ENCODE assay signal across 1 cellular context in the genomic region with DNA sequence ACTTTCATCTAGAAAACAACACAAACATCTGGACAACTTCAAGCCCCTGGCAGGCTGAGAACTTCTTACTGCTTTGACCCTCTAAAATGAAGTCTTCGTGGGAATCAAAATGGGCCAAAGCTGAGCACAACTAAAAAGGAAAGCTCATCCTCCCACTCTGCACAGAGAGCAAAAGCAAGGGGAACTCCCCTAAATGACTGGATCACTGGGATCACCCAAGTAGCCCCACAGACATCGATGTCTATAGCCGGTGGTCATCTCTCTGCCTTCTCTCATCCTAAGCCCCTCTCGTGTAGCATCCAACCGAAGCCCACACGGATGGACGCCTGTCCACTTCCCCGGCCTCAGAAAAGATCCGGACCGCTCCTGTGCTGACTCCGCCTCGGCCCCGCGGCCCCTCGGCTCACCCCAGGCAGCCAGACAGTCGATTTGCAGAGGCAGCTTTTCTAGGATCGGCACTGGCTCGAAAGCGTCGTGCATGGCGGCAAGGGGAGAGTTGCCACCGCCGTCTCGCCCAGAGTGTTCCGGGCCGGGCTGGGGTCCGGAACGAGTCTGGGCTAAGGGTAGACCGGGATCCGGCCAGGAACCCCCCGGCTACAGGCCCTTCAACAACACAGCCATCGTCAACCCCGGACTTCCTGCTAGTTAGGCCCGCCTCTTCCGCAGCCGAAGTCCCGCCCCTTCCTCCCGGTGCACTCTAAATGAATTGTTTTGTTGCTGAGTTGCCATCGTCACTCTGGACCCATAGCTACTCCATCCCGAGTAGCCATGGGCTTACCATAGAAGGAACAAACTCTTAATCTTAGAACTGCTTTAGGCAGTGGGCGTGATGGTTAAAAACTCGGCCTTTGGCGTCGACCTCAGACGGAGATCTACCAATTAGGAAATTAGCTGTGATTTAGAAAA.
TF ChIP-seq lines count a peak whose summit lies in the region.

A gene with protein sequence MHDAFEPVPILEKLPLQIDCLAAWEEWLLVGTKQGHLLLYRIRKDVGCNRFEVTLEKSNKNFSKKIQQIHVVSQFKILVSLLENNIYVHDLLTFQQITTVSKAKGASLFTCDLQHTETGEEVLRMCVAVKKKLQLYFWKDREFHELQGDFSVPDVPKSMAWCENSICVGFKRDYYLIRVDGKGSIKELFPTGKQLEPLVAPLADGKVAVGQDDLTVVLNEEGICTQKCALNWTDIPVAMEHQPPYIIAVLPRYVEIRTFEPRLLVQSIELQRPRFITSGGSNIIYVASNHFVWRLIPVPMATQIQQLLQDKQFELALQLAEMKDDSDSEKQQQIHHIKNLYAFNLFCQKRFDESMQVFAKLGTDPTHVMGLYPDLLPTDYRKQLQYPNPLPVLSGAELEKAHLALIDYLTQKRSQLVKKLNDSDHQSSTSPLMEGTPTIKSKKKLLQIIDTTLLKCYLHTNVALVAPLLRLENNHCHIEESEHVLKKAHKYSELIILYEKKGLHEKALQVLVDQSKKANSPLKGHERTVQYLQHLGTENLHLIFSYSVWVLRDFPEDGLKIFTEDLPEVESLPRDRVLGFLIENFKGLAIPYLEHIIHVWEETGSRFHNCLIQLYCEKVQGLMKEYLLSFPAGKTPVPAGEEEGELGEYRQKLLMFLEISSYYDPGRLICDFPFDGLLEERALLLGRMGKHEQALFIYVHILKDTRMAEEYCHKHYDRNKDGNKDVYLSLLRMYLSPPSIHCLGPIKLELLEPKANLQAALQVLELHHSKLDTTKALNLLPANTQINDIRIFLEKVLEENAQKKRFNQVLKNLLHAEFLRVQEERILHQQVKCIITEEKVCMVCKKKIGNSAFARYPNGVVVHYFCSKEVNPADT (minus strand): TSS at position 631 of the 906 bp plus-strand sequence. CDS start 151 bp downstream, at position 480.

TF ChIP-seq in K562, 482 proteins besides CTCF, POLR2A, EP300 and RAD21 (continued from another document and continues in another):
- TF ChIP-seq, protein P1, sequence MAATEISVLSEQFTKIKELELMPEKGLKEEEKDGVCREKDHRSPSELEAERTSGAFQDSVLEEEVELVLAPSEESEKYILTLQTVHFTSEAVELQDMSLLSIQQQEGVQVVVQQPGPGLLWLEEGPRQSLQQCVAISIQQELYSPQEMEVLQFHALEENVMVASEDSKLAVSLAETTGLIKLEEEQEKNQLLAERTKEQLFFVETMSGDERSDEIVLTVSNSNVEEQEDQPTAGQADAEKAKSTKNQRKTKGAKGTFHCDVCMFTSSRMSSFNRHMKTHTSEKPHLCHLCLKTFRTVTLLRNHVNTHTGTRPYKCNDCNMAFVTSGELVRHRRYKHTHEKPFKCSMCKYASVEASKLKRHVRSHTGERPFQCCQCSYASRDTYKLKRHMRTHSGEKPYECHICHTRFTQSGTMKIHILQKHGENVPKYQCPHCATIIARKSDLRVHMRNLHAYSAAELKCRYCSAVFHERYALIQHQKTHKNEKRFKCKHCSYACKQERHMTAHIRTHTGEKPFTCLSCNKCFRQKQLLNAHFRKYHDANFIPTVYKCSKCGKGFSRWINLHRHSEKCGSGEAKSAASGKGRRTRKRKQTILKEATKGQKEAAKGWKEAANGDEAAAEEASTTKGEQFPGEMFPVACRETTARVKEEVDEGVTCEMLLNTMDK (IDR thresholded peaks at IDR 0.05; ENCODE audit: borderline replicate concordance, insufficient read depth, low read depth, low read length, poor library complexity, severe bottlenecking) = no peak
- TF ChIP-seq TBL1XR1 (IDR thresholded peaks at IDR 0.05; ENCODE audit: low read length in 2 of 2) (no peak), EP400 (IDR thresholded peaks at IDR 0.05) (peak; percentile 66), PCBP1 (IDR thresholded peaks at IDR 0.05; ENCODE audit: low read depth, low read length, poor library complexity, severe bottlenecking) (no peak), ZNF780A (CRISPR knock-in tag; IDR thresholded peaks at IDR 0.05) (no peak), ZNF436 (CRISPR knock-in tag; IDR thresholded peaks at IDR 0.05) (no peak), KAT2B (IDR thresholded peaks at IDR 0.05; ENCODE audit: low read depth, low read length) (no peak), ZBTB1 (CRISPR knock-in tag; IDR thresholded peaks at IDR 0.05; ENCODE audit: borderline replicate concordance, low read depth) (no peak), CBX1 (IDR thresholded peaks at IDR 0.05; ENCODE audit: low read depth) (no peak), FOXM1 (IDR thresholded peaks at IDR 0.05; ENCODE audit: low read depth) (no peak), FOXM1 (CRISPR knock-in tag; IDR thresholded peaks at IDR 0.05; ENCODE audit: low read depth) (no peak), SAP30 (IDR thresholded peaks at IDR 0.05; ENCODE audit: borderline replicate concordance, insufficient read depth, low read depth, low read length, poor library complexity, severe bottlenecking) (peak; percentile 90), NFRKB (IDR thresholded peaks at IDR 0.05; ENCODE audit: low read depth) (no peak), ZNF311 (CRISPR knock-in tag; IDR thresholded peaks at IDR 0.05) (no peak), RBFOX2 (IDR thresholded peaks at IDR 0.05; ENCODE audit: low read depth, low read length) (peak; percentile 87), STAT5B (CRISPR knock-in tag; IDR thresholded peaks at IDR 0.05) (no peak), ZNF274 (IDR thresholded peaks at IDR 0.05; ENCODE audit: borderline replicate concordance, low read depth, low read length) (no peak), KLF16 (IDR thresholded peaks at IDR 0.05) (no peak), ZBED1 (IDR thresholded peaks at IDR 0.05) (no peak), MCM2 (IDR thresholded peaks at IDR 0.05; ENCODE audit: low read depth) (no peak), ZNF76 (CRISPR knock-in tag; IDR thresholded peaks at IDR 0.05; ENCODE audit: borderline replicate concordance) (peak; percentile 28; the same call in 1 of the 2 replicates), FOXA3 (CRISPR knock-in tag; conservative IDR thresholded peaks at IDR 0.05 in 1 of 2, IDR thresholded peaks at IDR 0.05 in 1 of 2) (no peak), RBM15 (IDR thresholded peaks at IDR 0.05; ENCODE audit: insufficient read depth, low read length) (no peak), HDAC1 (IDR thresholded peaks at IDR 0.05) (peak in 1 of 2 experiments; percentile 85; a peak in 2 of 4 replicates), NFXL1 (CRISPR knock-in tag; IDR thresholded peaks at IDR 0.05) (no peak), ZNF143 (CRISPR knock-in tag; IDR thresholded peaks at IDR 0.05) (no peak), RB1 (IDR thresholded peaks at IDR 0.05; ENCODE audit: low read depth) (peak; percentile 68), ZBTB8A (IDR thresholded peaks at IDR 0.05; ENCODE audit: partially characterized antibody) (no peak), PHF21A (IDR thresholded peaks at IDR 0.05; ENCODE audit: borderline replicate concordance, low read depth) (no peak), HOXB6 (CRISPR knock-in tag; IDR thresholded peaks at IDR 0.05; ENCODE audit: borderline replicate concordance) (no peak), SRSF1 (IDR thresholded peaks at IDR 0.05; ENCODE audit: low read depth, low read length) (no peak), MECOM (CRISPR knock-in tag; IDR thresholded peaks at IDR 0.05) (no peak), NFE2L1 (tag; IDR thresholded peaks at IDR 0.05; ENCODE audit: borderline replicate concordance, low read depth) (no peak), ARHGAP35 (IDR thresholded peaks at IDR 0.05; ENCODE audit: partially characterized antibody) (no peak), ZNF785 (CRISPR knock-in tag; IDR thresholded peaks at IDR 0.05) (no peak), PHTF2 (CRISPR knock-in tag; IDR thresholded peaks at IDR 0.05) (no peak), TFAM (CRISPR knock-in tag; conservative IDR thresholded peaks at IDR 0.05) (no peak), PTRF (tag; IDR thresholded peaks at IDR 0.05) (no peak), RBM25 (IDR thresholded peaks at IDR 0.05; ENCODE audit: low read depth, low read length, severe bottlenecking) (no peak), MED1 (CRISPR knock-in tag; IDR thresholded peaks at IDR 0.05; ENCODE audit: borderline replicate concordance) (no peak), YY1 (IDR thresholded peaks at IDR 0.05; ENCODE audit: borderline replicate concordance in 1 of 3, control insufficient read depth in 1 of 3, extremely low read depth in 1 of 3, insufficient read depth in 3 of 3, insufficient read length in 1 of 3, insufficient replicate concordance in 2 of 3, low read depth in 1 of 3, low read length in 2 of 3) (peak in 2 of 3 experiments; percentile 75 to 88), HIVEP1 (CRISPR knock-in tag; IDR thresholded peaks at IDR 0.05) (no peak)
- TF ChIP-seq, protein P2, sequence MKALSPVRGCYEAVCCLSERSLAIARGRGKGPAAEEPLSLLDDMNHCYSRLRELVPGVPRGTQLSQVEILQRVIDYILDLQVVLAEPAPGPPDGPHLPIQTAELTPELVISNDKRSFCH (CRISPR knock-in tag; IDR thresholded peaks at IDR 0.05) = no peak
- TF ChIP-seq, protein P2 (tag; IDR thresholded peaks at IDR 0.05) = no peak
- TF ChIP-seq, protein P3, sequence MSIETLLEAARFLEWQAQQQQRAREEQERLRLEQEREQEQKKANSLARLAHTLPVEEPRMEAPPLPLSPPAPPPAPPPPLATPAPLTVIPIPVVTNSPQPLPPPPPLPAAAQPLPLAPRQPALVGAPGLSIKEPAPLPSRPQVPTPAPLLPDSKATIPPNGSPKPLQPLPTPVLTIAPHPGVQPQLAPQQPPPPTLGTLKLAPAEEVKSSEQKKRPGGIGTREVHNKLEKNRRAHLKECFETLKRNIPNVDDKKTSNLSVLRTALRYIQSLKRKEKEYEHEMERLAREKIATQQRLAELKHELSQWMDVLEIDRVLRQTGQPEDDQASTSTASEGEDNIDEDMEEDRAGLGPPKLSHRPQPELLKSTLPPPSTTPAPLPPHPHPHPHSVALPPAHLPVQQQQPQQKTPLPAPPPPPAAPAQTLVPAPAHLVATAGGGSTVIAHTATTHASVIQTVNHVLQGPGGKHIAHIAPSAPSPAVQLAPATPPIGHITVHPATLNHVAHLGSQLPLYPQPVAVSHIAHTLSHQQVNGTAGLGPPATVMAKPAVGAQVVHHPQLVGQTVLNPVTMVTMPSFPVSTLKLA (conservative IDR thresholded peaks at IDR 0.05) = peak in 1 of 2 experiments; percentile 68; a peak in 1 of 4 replicates
- TF ChIP-seq, protein P4, sequence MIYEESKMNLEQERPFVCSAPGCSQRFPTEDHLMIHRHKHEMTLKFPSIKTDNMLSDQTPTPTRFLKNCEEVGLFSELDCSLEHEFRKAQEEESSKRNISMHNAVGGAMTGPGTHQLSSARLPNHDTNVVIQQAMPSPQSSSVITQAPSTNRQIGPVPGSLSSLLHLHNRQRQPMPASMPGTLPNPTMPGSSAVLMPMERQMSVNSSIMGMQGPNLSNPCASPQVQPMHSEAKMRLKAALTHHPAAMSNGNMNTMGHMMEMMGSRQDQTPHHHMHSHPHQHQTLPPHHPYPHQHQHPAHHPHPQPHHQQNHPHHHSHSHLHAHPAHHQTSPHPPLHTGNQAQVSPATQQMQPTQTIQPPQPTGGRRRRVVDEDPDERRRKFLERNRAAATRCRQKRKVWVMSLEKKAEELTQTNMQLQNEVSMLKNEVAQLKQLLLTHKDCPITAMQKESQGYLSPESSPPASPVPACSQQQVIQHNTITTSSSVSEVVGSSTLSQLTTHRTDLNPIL (CRISPR knock-in tag; IDR thresholded peaks at IDR 0.05) = no peak
- TF ChIP-seq, protein P5, sequence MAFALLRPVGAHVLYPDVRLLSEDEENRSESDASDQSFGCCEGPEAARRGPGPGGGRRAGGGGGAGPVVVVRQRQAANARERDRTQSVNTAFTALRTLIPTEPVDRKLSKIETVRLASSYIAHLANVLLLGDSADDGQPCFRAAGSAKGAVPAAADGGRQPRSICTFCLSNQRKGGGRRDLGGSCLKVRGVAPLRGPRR (CRISPR knock-in tag; IDR thresholded peaks at IDR 0.05) = no peak
- TF ChIP-seq, protein P6, sequence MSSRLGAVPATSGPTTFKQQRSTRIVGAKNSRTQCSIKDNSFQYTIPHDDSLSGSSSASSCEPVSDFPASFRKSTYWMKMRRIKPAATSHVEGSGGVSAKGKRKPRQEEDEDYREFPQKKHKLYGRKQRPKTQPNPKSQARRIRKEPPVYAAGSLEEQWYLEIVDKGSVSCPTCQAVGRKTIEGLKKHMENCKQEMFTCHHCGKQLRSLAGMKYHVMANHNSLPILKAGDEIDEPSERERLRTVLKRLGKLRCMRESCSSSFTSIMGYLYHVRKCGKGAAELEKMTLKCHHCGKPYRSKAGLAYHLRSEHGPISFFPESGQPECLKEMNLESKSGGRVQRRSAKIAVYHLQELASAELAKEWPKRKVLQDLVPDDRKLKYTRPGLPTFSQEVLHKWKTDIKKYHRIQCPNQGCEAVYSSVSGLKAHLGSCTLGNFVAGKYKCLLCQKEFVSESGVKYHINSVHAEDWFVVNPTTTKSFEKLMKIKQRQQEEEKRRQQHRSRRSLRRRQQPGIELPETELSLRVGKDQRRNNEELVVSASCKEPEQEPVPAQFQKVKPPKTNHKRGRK (tag; IDR thresholded peaks at IDR 0.05) = no peak
- TF ChIP-seq, protein P7, sequence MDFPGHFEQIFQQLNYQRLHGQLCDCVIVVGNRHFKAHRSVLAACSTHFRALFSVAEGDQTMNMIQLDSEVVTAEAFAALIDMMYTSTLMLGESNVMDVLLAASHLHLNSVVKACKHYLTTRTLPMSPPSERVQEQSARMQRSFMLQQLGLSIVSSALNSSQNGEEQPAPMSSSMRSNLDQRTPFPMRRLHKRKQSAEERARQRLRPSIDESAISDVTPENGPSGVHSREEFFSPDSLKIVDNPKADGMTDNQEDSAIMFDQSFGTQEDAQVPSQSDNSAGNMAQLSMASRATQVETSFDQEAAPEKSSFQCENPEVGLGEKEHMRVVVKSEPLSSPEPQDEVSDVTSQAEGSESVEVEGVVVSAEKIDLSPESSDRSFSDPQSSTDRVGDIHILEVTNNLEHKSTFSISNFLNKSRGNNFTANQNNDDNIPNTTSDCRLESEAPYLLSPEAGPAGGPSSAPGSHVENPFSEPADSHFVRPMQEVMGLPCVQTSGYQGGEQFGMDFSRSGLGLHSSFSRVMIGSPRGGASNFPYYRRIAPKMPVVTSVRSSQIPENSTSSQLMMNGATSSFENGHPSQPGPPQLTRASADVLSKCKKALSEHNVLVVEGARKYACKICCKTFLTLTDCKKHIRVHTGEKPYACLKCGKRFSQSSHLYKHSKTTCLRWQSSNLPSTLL (IDR thresholded peaks at IDR 0.05) = no peak
